Comparison of ENCODE assay signal across 1 cellular context in the genomic region with DNA sequence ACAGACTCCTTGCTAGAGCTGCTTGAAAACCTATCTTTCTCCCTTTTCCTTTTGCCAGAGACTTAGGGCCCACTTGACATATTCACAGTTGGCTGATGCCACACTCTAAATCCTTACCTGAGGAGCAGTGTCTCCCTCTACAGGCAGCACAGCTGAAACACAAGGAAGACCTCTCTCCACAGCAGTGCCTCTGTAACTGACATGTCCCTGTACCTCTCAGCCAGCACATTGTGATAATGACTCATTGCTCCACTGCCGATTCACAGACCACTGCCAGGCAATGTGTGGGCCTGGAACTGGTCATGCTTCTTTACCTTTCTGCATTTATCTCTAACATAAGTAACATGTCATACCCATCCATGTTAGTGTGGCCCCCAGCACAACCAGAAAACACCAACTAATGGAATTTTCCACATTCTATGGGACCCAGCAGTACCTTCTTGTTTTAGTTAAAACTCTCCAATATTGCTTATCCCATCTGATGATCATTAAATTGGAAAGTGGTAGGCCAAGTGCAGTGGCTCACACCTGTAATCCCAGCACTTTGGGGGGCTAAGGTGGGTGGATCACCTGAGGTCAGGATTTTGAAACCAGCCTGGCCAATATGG.
A peak's percentile ranks its signal among the peaks of the same experiment; 100 is the strongest.
TF ChIP-seq lines count a peak whose summit lies in the region.

No MANE protein-coding gene starts in this region.

TF ChIP-seq in H1, 55 proteins besides CTCF, POLR2A, EP300 and RAD21:
- TF ChIP-seq ATF3 (IDR thresholded peaks at IDR 0.05; ENCODE audit: insufficient read depth, low read depth, low read length) (0 out of 2 replicates have a peak, but pooled peaks have one; percentile 38), JUND (IDR thresholded peaks at IDR 0.05; ENCODE audit: low read length) (peak; percentile 80; the same call in 1 of the 2 replicates), CREB1 (IDR thresholded peaks at IDR 0.05) (peak; percentile 7; the same call in 1 of the 2 replicates), YY1 (IDR thresholded peaks at IDR 0.05; ENCODE audit: low read depth, low read length) (peak; percentile 91), JUN (IDR thresholded peaks at IDR 0.05; ENCODE audit: low read depth, low read length) (no peak)
